ENCODE assay signal across 16 cellular contexts in genomic region chr18:69755856-69756496, GRCh38.
"Had no signal": no experiment of that assay in that cellular context is flagged by ENCODE, and none has a peak within 500 bp of the region (broad histone marks: within the 10 kb centered on the region; RNA-seq: fewer than 3 reads in every experiment).

No MANE protein-coding gene starts in this region.

- H3K9me3 ChIP-seq: thoracic aorta, upper lobe of right lung had no signal

- H3K4me1 ChIP-seq: upper lobe of right lung had no signal

- DNase-seq: activated T-cell treated with anti-CD3 and anti-CD28 coated beads, Interleukin-2, amount 50 U/mL, for 1 hour; cerebellar nuclear complex; effector memory CD4-positive, alpha-beta T cell; foreskin melanocyte; kidney glomerular epithelial cell; left ventricle myocardium superior; stimulated activated CD4-positive, alpha-beta T cell treated with anti-CD3 and anti-CD28 coated beads, Interleukin-12 subunit alpha, Interleukin-12 subunit beta, amount 100 ng/mL, for 4 hours; upper lobe of right lung had no signal

- H3K36me3 Mint-ChIP-seq: memory B cell; natural killer cell treated with Interleukin-12 subunit alpha and Interleukin-12 subunit beta and Interleukin-15 and Interleukin-18, amount 100 ng/mL, for 72 hours had no signal

- H3K27me3 Mint-ChIP-seq: dendritic cell treated with granulocyte-macrophage colony-stimulating factor and Interleukin-4, amounts not matched to agents 40 ng/mL and 50 ng/mL, for 4 days; memory B cell; natural killer cell treated with Interleukin-12 subunit alpha and Interleukin-12 subunit beta and Interleukin-15 and Interleukin-18, amount 100 ng/mL, for 72 hours had no signal

- H3K4me3 ChIP-seq: thoracic aorta, upper lobe of right lung had no signal

- H3K9me3 Mint-ChIP-seq: memory B cell; natural killer cell treated with Interleukin-12 subunit alpha and Interleukin-12 subunit beta and Interleukin-15 and Interleukin-18, amount 100 ng/mL, for 72 hours had no signal

- H3K27me3 ChIP-seq: upper lobe of right lung had no signal

- H3K4me3 Mint-ChIP-seq: brain; dendritic cell treated with granulocyte-macrophage colony-stimulating factor and Interleukin-4, amounts not matched to agents 40 ng/mL and 50 ng/mL, for 4 days; memory B cell; natural killer cell treated with Interleukin-12 subunit alpha and Interleukin-12 subunit beta and Interleukin-15 and Interleukin-18, amount 100 ng/mL, for 72 hours; stimulated activated effector memory CD8-positive, alpha-beta T cell treated with anti-CD3 and anti-CD28 coated beads, Interleukin-12 subunit alpha, Interleukin-12 subunit beta, amount 100 ng/mL, for 72 hours had no signal

- ATAC-seq: activated CD4-positive, CD25-positive, alpha-beta regulatory T cell treated with anti-CD3 and anti-CD28 coated beads, Interleukin-2, amount 50 U/mL, for 24 hours; left ventricle myocardium superior; natural killer cell treated with Interleukin-12 subunit alpha and Interleukin-12 subunit beta and Interleukin-15 and Interleukin-18, amount 100 ng/mL, for 72 hours; stimulated activated effector memory CD8-positive, alpha-beta T cell treated with anti-CD3 and anti-CD28 coated beads, Interleukin-12 subunit alpha, Interleukin-12 subunit beta, amount 100 ng/mL, for 72 hours; upper lobe of right lung had no signal

- H3K36me3 ChIP-seq: thoracic aorta, upper lobe of right lung had no signal

- H3K27ac Mint-ChIP-seq: brain; dendritic cell treated with granulocyte-macrophage colony-stimulating factor and Interleukin-4, amounts not matched to agents 40 ng/mL and 50 ng/mL, for 4 days; memory B cell; stimulated activated effector memory CD8-positive, alpha-beta T cell treated with anti-CD3 and anti-CD28 coated beads, Interleukin-12 subunit alpha, Interleukin-12 subunit beta, amount 100 ng/mL, for 72 hours had no signal

- H3K27ac ChIP-seq: epithelial cell of prostate, thoracic aorta, upper lobe of right lung had no signal

- H3K4me1 Mint-ChIP-seq: memory B cell had no signal
